Comparison of ENCODE assay signal across 1 cellular context in the genomic region with DNA sequence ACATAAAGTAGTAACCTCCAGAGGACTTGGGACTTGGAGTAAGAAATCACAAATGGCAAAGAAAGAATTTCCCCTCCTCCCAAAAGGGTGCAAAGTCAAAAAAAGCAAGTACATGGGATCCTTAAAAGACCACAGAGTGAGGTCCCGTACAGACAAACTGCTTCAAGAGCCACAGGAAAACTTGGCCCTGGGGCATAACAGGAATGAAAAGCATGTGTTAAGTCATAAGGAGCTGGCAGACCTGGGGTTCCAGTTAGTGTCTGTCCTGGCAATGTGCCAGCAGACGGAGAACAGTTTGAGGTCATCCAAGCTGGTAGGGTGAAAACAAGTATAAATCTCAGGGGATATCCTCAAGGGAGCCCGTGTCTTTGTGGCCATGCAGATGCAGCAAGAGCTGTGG.
TF ChIP-seq lines count a peak whose summit lies in the region.

No MANE protein-coding gene starts in this region.

TF ChIP-seq in WTC11, 78 proteins besides CTCF, POLR2A, EP300 and RAD21 (continued from another document):
- TF ChIP-seq, protein P1, sequence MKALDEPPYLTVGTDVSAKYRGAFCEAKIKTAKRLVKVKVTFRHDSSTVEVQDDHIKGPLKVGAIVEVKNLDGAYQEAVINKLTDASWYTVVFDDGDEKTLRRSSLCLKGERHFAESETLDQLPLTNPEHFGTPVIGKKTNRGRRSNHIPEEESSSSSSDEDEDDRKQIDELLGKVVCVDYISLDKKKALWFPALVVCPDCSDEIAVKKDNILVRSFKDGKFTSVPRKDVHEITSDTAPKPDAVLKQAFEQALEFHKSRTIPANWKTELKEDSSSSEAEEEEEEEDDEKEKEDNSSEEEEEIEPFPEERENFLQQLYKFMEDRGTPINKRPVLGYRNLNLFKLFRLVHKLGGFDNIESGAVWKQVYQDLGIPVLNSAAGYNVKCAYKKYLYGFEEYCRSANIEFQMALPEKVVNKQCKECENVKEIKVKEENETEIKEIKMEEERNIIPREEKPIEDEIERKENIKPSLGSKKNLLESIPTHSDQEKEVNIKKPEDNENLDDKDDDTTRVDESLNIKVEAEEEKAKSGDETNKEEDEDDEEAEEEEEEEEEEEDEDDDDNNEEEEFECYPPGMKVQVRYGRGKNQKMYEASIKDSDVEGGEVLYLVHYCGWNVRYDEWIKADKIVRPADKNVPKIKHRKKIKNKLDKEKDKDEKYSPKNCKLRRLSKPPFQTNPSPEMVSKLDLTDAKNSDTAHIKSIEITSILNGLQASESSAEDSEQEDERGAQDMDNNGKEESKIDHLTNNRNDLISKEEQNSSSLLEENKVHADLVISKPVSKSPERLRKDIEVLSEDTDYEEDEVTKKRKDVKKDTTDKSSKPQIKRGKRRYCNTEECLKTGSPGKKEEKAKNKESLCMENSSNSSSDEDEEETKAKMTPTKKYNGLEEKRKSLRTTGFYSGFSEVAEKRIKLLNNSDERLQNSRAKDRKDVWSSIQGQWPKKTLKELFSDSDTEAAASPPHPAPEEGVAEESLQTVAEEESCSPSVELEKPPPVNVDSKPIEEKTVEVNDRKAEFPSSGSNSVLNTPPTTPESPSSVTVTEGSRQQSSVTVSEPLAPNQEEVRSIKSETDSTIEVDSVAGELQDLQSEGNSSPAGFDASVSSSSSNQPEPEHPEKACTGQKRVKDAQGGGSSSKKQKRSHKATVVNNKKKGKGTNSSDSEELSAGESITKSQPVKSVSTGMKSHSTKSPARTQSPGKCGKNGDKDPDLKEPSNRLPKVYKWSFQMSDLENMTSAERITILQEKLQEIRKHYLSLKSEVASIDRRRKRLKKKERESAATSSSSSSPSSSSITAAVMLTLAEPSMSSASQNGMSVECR (CRISPR knock-in tag; IDR thresholded peaks at IDR 0.05; ENCODE audit: borderline replicate concordance) = no peak
- TF ChIP-seq, protein P2, sequence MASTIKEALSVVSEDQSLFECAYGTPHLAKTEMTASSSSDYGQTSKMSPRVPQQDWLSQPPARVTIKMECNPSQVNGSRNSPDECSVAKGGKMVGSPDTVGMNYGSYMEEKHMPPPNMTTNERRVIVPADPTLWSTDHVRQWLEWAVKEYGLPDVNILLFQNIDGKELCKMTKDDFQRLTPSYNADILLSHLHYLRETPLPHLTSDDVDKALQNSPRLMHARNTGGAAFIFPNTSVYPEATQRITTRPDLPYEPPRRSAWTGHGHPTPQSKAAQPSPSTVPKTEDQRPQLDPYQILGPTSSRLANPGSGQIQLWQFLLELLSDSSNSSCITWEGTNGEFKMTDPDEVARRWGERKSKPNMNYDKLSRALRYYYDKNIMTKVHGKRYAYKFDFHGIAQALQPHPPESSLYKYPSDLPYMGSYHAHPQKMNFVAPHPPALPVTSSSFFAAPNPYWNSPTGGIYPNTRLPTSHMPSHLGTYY (CRISPR knock-in tag; IDR thresholded peaks at IDR 0.05) = no peak
- TF ChIP-seq GRHL2 (CRISPR knock-in tag; IDR thresholded peaks at IDR 0.05; ENCODE audit: insufficient replicate concordance, severe bottlenecking) (no peak), ETV6 (CRISPR knock-in tag; IDR thresholded peaks at IDR 0.05) (no peak), ATF1 (CRISPR knock-in tag; IDR thresholded peaks at IDR 0.05) (no peak), ZNF121 (CRISPR knock-in tag; IDR thresholded peaks at IDR 0.05) (no peak)
- TF ChIP-seq, protein P3, sequence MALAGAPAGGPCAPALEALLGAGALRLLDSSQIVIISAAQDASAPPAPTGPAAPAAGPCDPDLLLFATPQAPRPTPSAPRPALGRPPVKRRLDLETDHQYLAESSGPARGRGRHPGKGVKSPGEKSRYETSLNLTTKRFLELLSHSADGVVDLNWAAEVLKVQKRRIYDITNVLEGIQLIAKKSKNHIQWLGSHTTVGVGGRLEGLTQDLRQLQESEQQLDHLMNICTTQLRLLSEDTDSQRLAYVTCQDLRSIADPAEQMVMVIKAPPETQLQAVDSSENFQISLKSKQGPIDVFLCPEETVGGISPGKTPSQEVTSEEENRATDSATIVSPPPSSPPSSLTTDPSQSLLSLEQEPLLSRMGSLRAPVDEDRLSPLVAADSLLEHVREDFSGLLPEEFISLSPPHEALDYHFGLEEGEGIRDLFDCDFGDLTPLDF (CRISPR knock-in tag; IDR thresholded peaks at IDR 0.05) = no peak
- TF ChIP-seq, protein P4, sequence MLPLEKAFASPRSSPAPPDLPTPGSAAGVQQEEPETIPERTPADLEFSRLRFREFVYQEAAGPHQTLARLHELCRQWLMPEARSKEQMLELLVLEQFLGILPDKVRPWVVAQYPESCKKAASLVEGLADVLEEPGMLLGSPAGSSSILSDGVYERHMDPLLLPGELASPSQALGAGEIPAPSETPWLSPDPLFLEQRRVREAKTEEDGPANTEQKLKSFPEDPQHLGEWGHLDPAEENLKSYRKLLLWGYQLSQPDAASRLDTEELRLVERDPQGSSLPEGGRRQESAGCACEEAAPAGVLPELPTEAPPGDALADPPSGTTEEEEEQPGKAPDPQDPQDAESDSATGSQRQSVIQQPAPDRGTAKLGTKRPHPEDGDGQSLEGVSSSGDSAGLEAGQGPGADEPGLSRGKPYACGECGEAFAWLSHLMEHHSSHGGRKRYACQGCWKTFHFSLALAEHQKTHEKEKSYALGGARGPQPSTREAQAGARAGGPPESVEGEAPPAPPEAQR (CRISPR knock-in tag; IDR thresholded peaks at IDR 0.05) = no peak
- TF ChIP-seq, protein P5, sequence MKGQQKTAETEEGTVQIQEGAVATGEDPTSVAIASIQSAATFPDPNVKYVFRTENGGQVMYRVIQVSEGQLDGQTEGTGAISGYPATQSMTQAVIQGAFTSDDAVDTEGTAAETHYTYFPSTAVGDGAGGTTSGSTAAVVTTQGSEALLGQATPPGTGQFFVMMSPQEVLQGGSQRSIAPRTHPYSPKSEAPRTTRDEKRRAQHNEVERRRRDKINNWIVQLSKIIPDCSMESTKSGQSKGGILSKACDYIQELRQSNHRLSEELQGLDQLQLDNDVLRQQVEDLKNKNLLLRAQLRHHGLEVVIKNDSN (CRISPR knock-in tag; IDR thresholded peaks at IDR 0.05) = no peak
- TF ChIP-seq, protein P6, sequence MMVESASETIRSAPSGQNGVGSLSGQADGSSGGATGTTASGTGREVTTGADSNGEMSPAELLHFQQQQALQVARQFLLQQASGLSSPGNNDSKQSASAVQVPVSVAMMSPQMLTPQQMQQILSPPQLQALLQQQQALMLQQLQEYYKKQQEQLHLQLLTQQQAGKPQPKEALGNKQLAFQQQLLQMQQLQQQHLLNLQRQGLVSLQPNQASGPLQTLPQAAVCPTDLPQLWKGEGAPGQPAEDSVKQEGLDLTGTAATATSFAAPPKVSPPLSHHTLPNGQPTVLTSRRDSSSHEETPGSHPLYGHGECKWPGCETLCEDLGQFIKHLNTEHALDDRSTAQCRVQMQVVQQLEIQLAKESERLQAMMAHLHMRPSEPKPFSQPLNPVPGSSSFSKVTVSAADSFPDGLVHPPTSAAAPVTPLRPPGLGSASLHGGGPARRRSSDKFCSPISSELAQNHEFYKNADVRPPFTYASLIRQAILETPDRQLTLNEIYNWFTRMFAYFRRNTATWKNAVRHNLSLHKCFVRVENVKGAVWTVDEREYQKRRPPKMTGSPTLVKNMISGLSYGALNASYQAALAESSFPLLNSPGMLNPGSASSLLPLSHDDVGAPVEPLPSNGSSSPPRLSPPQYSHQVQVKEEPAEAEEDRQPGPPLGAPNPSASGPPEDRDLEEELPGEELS (CRISPR knock-in tag; IDR thresholded peaks at IDR 0.05) = no peak
